8 cellular contexts compared by ENCODE assay signal in the genomic region with DNA sequence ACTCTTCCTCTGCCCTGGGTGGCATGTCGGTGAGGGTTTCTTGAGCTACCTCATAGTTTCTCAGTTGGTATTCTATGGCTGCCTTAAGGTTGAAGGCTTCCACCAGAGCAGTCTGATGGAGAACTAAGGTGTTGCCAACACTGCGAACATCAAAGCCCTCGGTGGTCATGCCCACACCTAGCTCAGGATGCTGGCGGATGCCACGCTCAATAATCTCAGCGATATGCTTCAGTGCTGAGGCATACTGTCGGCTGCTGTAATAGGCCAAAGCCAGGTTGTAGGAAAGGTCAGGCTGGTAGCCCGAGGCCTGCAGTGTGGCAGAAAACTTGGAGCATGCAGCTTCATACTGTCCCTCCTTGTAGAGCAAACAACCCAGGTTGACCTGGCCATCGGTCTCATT.
DNase-seq lines count a peak whose midpoint lies in the region; ATAC-seq and TF ChIP-seq lines count a peak whose summit lies in the region.

No MANE protein-coding gene starts in this region.

- H3K4me3 ChIP-seq in kidney epithelial cell (ENCODE audit: low read depth, low read length): peak overlapping the region; percentile 64

- no peak for ATAC-seq in activated naive CD4-positive, alpha-beta T cell treated with anti-CD3 and anti-CD28 coated beads, Interleukin-2, amount 50 U/mL, for 72 hours
- ATAC-seq in GM21529 (IDR thresholded peaks at IDR 0.05; ENCODE audit: unreplicated experiment): no peak

- peaks cover 27% of the 10 kb centered on the region for H3K27me3 Mint-ChIP-seq in T-helper 2 cell treated with Interferon-gamma antibody and Interleukin-4, amounts not matched to agents 5 μg/mL and 100 μg/mL, for 36 hours (ENCODE audit: low read depth)

- no peaks in the 10 kb centered on the region for H3K36me3 ChIP-seq in kidney epithelial cell (ENCODE audit: control insufficient read depth, insufficient read depth, low read length)

- no peak for DNase-seq in T-helper 2 cell treated with Interferon-gamma antibody and Interleukin-4, amounts not matched to agents 5 μg/mL and 100 μg/mL, for 36 hours (ENCODE audit: low spot score)
- DNase-seq in T-helper 2 cell (no peak), kidney epithelial cell (ENCODE audit: low read depth) (no peak), substantia nigra (lab: John Stamatoyannopoulos, UW) (no peak), NCI-H128 (lab: John Stamatoyannopoulos, UW; ENCODE audit: unreplicated experiment) (no peak), SW480 (ENCODE audit: low spot score) (no peak)
- DNase-seq in activated naive CD4-positive, alpha-beta T cell treated with anti-CD3 and anti-CD28 coated beads, Interleukin-2, amount 50 U/mL, for 72 hours (ENCODE audit: low spot score in 2 of 2): no peak

- peak overlapping the region; percentile 97 for H3K4me3 Mint-ChIP-seq in T-helper 2 cell treated with Interferon-gamma antibody and Interleukin-4, amounts not matched to agents 5 μg/mL and 100 μg/mL, for 36 hours

- peak overlapping the region; percentile 98 for H3K27ac Mint-ChIP-seq in T-helper 2 cell treated with Interferon-gamma antibody and Interleukin-4, amounts not matched to agents 5 μg/mL and 100 μg/mL, for 36 hours
- H3K27ac Mint-ChIP-seq in activated naive CD4-positive, alpha-beta T cell treated with anti-CD3 and anti-CD28 coated beads, Interleukin-2, amount 50 U/mL, for 72 hours: peak overlapping the region; percentile 92 to 99

- H3K27ac ChIP-seq in substantia nigra (ENCODE audit: low read depth, low read length, poor library complexity, severe bottlenecking): peak overlapping the region; percentile 98

- no peaks in the 10 kb centered on the region for H3K9me3 Mint-ChIP-seq in T-helper 2 cell treated with Interferon-gamma antibody and Interleukin-4, amounts not matched to agents 5 μg/mL and 100 μg/mL, for 36 hours
- H3K9me3 Mint-ChIP-seq in activated naive CD4-positive, alpha-beta T cell treated with anti-CD3 and anti-CD28 coated beads, Interleukin-2, amount 50 U/mL, for 72 hours: peaks cover 0 to 3% of the 10 kb centered on the region in 2 donors

- no peaks in the 10 kb centered on the region for H3K27me3 ChIP-seq in kidney epithelial cell (ENCODE audit: control insufficient read depth, insufficient read depth, low read length)

- H3K4me1 Mint-ChIP-seq in T-helper 2 cell treated with Interferon-gamma antibody and Interleukin-4, amounts not matched to agents 5 μg/mL and 100 μg/mL, for 36 hours (ENCODE audit: low read depth): peaks cover 4% of the 10 kb centered on the region

- no peaks in the 10 kb centered on the region for H3K36me3 Mint-ChIP-seq in T-helper 2 cell treated with Interferon-gamma antibody and Interleukin-4, amounts not matched to agents 5 μg/mL and 100 μg/mL, for 36 hours (ENCODE audit: low read depth)
- H3K36me3 Mint-ChIP-seq in activated naive CD4-positive, alpha-beta T cell treated with anti-CD3 and anti-CD28 coated beads, Interleukin-2, amount 50 U/mL, for 72 hours: peaks cover 0 to 6% of the 10 kb centered on the region in 2 donors

- TF ChIP-seq CTCF in kidney epithelial cell (IDR thresholded peaks at IDR 0.05; ENCODE audit: insufficient read depth, low read length, poor library complexity, severe bottlenecking): no peak
